1 cellular context compared by ENCODE assay signal in the genomic region with DNA sequence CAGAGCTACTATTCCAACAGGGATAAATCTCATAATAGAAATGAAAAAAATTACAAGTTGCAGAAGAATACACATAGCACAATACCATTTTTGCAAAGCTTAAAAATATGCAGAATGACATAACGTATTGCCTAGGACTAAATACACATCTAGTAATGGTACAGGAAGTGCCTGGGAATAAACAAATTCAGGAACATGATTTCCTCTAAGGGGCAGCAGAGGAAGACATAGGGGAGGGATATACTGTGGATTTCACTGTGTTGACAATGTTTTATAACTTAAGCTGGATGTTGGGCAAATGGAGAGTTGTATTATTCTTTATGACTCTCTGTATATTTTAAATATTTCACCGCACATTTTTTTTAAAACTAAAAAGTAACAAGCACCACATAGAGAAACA.
TF ChIP-seq lines count a peak whose summit lies in the region.

No MANE protein-coding gene starts in this region.

TF ChIP-seq in endothelial cell of umbilical vein, 7 proteins besides CTCF, POLR2A, EP300 and RAD21:
- TF ChIP-seq JUN (IDR thresholded peaks at IDR 0.05; ENCODE audit: borderline replicate concordance, insufficient read depth, insufficient read length, low read depth) (no peak), MYC (IDR thresholded peaks at IDR 0.05; ENCODE audit: low read depth, low read length) (no peak), MAX (IDR thresholded peaks at IDR 0.05; ENCODE audit: insufficient read depth, insufficient read length) (no peak), FOS (IDR thresholded peaks at IDR 0.05; ENCODE audit: borderline replicate concordance, insufficient read depth, low read length) (no peak), POLR2AphosphoS5 (IDR thresholded peaks at IDR 0.05; ENCODE audit: insufficient read depth, low read depth, low read length) (no peak), GATA2 (IDR thresholded peaks at IDR 0.05; ENCODE audit: insufficient read depth, insufficient read length, low read depth, low read length) (no peak), EZH2 (IDR thresholded peaks at IDR 0.05; ENCODE audit: borderline replicate concordance, low read depth, low read length, severe bottlenecking) (no peak)
TF ChIP-seq in endothelial cell of umbilical vein: peak in this region for 0.
